ENCODE assay signal across 9 cellular contexts in the genomic region with DNA sequence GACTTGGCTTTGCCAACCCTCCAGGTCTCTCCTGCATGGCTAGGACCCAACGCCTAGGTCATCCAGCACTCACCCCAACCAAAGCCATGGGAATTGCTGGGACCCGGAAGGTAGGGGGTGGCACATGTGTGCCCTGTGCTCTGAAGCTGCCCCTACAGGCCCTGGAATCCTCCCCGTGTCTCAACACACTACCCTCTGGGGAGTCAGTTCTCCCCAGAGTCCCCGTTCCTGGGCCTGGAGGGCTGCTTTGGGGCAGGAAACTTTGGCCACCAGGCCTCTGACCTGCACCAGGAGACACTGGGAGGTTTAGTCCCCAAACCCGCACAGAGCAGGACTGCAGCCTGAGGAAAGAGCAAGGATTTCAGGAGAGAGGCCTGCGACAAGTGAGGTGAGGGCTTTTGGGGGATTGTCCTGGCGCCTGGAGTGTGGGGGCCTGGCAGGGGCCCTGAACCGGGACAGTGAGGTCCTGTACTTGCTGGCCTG. TPM values are rescaled to one million over a fixed set of nuclear protein-coding genes. Genes with fewer than 3 reads are reported as not detected.
DNase-seq lines count a peak whose midpoint lies in the region; ATAC-seq, FAIRE-seq and TF ChIP-seq lines count a peak whose summit lies in the region.
"Had no signal": no experiment of that assay in that cellular context is flagged by ENCODE, and none has a peak within 500 bp of the region (broad histone marks: within the 10 kb centered on the region; RNA-seq: fewer than 3 reads in every experiment).

No MANE protein-coding gene starts in this region.

- peaks cover 35% of the 10 kb centered on the region for H3K4me1 ChIP-seq in DOHH2 (ENCODE audit: control insufficient read depth, low read length)
- H3K4me1 ChIP-seq in endothelial cell of umbilical vein (ENCODE audit: control insufficient read depth, extremely low read depth, insufficient read depth, low read length), result peaks cover 17% of the 10 kb centered on the region

- no peaks in the 10 kb centered on the region for H3K36me3 ChIP-seq in DOHH2 (ENCODE audit: control insufficient read depth, low read length)
- no peaks in the 10 kb centered on the region for H3K36me3 ChIP-seq in endothelial cell of umbilical vein (ENCODE audit: control insufficient read depth in 2 of 2, extremely low read depth in 1 of 2, insufficient read depth in 2 of 2, low read length in 2 of 2)

- intact Hi-C loops in endothelial cell of umbilical vein (cut with micrococcal nuclease), result no loop called here

- POLR2A ChIA-PET in endothelial cell of umbilical vein (lab: Charles Lee), result no interaction called here

- H3K4me3 ChIP-seq in DOHH2 (ENCODE audit: low read length), result peak overlapping the region; percentile 71
- peak overlapping the region; percentile 73 for H3K4me3 ChIP-seq in NB4 (ENCODE audit: low read depth, low read length)
- no peak overlapping the region for H3K4me3 ChIP-seq in endothelial cell of umbilical vein (replicated peaks in 1 of 3; ENCODE audit: insufficient read depth in 1 of 3, low read depth in 1 of 3, low read length in 3 of 3)

- H3K9me1 ChIP-seq in endothelial cell of umbilical vein (replicated peaks; ENCODE audit: control insufficient read depth, extremely low read depth, insufficient read depth, low read length), result no peaks in the 10 kb centered on the region

- H3K9me3 Mint-ChIP-seq in osteocyte (ENCODE audit: unreplicated experiment) (no peaks in the 10 kb centered on the region), progenitor cell of endocrine pancreas (ENCODE audit: low read depth) (no peaks in the 10 kb centered on the region)

- TF ChIP-seq POLR2A in NB4 (IDR thresholded peaks at IDR 0.05; ENCODE audit: extremely low read depth, insufficient read length) (no peak), endothelial cell of umbilical vein (IDR thresholded peaks at IDR 0.05; ENCODE audit: low read depth, low read length) (no peak), H54 (IDR thresholded peaks at IDR 0.05; ENCODE audit: low read depth, low read length) (no peak)

- H2AFZ ChIP-seq in endothelial cell of umbilical vein (ENCODE audit: low read depth, low read length), result peak overlapping the region; percentile 25

- H3K27me3 ChIP-seq in DOHH2 (ENCODE audit: control insufficient read depth, low read length), result peaks cover 8% of the 10 kb centered on the region
- H3K27me3 ChIP-seq in endothelial cell of umbilical vein (ENCODE audit: control insufficient read depth in 2 of 2, insufficient read depth in 2 of 2, low read length in 2 of 2), result peaks cover 19 to 28% of the 10 kb centered on the region in 2 experiments

- H3K36me3 Mint-ChIP-seq in osteocyte (ENCODE audit: unreplicated experiment) (peaks cover 14% of the 10 kb centered on the region), progenitor cell of endocrine pancreas (ENCODE audit: insufficient read depth) (no peaks in the 10 kb centered on the region)

- H3F3A ChIP-seq in DOHH2 (ENCODE audit: control insufficient read depth, insufficient read depth), result peaks cover 15% of the 10 kb centered on the region

- H3K4me2 ChIP-seq in DOHH2 (ENCODE audit: low read length) (peak overlapping the region; percentile 74), endothelial cell of umbilical vein (ENCODE audit: insufficient read depth, low read length) (peak overlapping the region; percentile 3)

- dilution Hi-C loops in endothelial cell of umbilical vein (cut with MboI; ENCODE audit: extremely low pct_ligation_motif_present, low sequenced_read_pairs), result no loop called here

- H3K27ac ChIP-seq in DOHH2 (ENCODE audit: low read depth, low read length) (peak overlapping the region; percentile 69), endothelial cell of umbilical vein (ENCODE audit: insufficient read depth, low read depth, low read length) (no peak overlapping the region)

- no peak for FAIRE-seq in endothelial cell of umbilical vein (lab: Jason Lieb, UNC)
- FAIRE-seq in H54 (lab: Jason Lieb, UNC), result no peak

- DNase-seq in NB4 (ENCODE audit: low read depth), result peak; percentile 55
- no peak for DNase-seq in endothelial cell of umbilical vein (ENCODE audit: low read depth, low spot score)
- no peak for DNase-seq in osteocyte (ENCODE audit: extremely low spot score, unreplicated experiment)
- no peak for DNase-seq in H54 (ENCODE audit: insufficient read length, low spot score)
- DNase-seq in progenitor cell of endocrine pancreas (ENCODE audit: low spot score, unreplicated experiment), result no peak

- H3K4me3 Mint-ChIP-seq in osteocyte (ENCODE audit: unreplicated experiment) (peak overlapping the region; percentile 83), progenitor cell of endocrine pancreas (ENCODE audit: low read depth) (no peak overlapping the region)

- H4K20me1 ChIP-seq in DOHH2 (ENCODE audit: control insufficient read depth, insufficient read depth, low read depth, low read length) (no peaks in the 10 kb centered on the region), endothelial cell of umbilical vein (replicated peaks; ENCODE audit: control insufficient read depth, extremely low read depth, insufficient read depth, low read length) (no peaks in the 10 kb centered on the region)

- CTCF ChIA-PET in endothelial cell of umbilical vein (lab: Charles Lee), result no interaction called here

- BruUV-seq in endothelial cell of umbilical vein (replicated peaks; lab: Mats Ljungman, UMichigan), result no TSS peak

- H3K9ac ChIP-seq in endothelial cell of umbilical vein (replicated peaks; ENCODE audit: extremely low read depth, insufficient read depth, low read length), result no peak overlapping the region

- peak overlapping the region; percentile 77 for H3K27ac Mint-ChIP-seq in osteocyte (ENCODE audit: unreplicated experiment)
- no peak overlapping the region for H3K27ac Mint-ChIP-seq in progenitor cell of endocrine pancreas

- no peak for TF ChIP-seq CTCF in DOHH2 (IDR thresholded peaks at IDR 0.05; ENCODE audit: low read depth, low read length, poor library complexity, severe bottlenecking)
- no peak for TF ChIP-seq CTCF in NB4 (IDR thresholded peaks at IDR 0.05; ENCODE audit: low read depth, low read length)
- no peak for TF ChIP-seq CTCF in endothelial cell of umbilical vein (IDR thresholded peaks at IDR 0.05; ENCODE audit: extremely low read depth in 1 of 2, insufficient read depth in 1 of 2, low read depth in 1 of 2, low read length in 2 of 2)
- no peak for TF ChIP-seq CTCF in osteocyte (IDR thresholded peaks at IDR 0.05)
- TF ChIP-seq CTCF in progenitor cell of endocrine pancreas (IDR thresholded peaks at IDR 0.05; ENCODE audit: unreplicated experiment), result no peak

- H3K9me3 ChIP-seq in DOHH2 (ENCODE audit: control insufficient read depth, insufficient read depth, low read length), result no peaks in the 10 kb centered on the region
- H3K9me3 ChIP-seq in endothelial cell of umbilical vein (replicated peaks; ENCODE audit: control insufficient read depth, insufficient read depth, low read length), result no peaks in the 10 kb centered on the region

- H3K27me3 Mint-ChIP-seq in osteocyte (ENCODE audit: unreplicated experiment) (peaks cover 3% of the 10 kb centered on the region), progenitor cell of endocrine pancreas (peaks cover 64% of the 10 kb centered on the region)

- H3K4me1 Mint-ChIP-seq in osteocyte (ENCODE audit: unreplicated experiment) (peaks cover 56% of the 10 kb centered on the region), progenitor cell of endocrine pancreas (ENCODE audit: low read depth) (peaks cover 20% of the 10 kb centered on the region)

- H3K9me2 ChIP-seq in DOHH2 (replicated peaks; ENCODE audit: control insufficient read depth, low read length), result no peaks in the 10 kb centered on the region

- ATAC-seq in GM21576 (IDR thresholded peaks at IDR 0.05; ENCODE audit: unreplicated experiment) (no peak), GM21526 (IDR thresholded peaks at IDR 0.05; ENCODE audit: low FRiP score, unreplicated experiment) (no peak)

- H3K79me2 ChIP-seq in DOHH2 (ENCODE audit: control insufficient read depth, low read length) (peaks cover 5% of the 10 kb centered on the region), endothelial cell of umbilical vein (ENCODE audit: control insufficient read depth, insufficient read depth, low read length) (peaks cover 13% of the 10 kb centered on the region)

RNA-seq across cellular contexts. Expression of a gene that starts 0.5 kb away (rescaled TPM):
- total RNA-seq in endothelial cell of umbilical vein, result 4.0 and 11.5 TPM in 2 replicates
- polyA plus RNA-seq in endothelial cell of umbilical vein, result 24.6 and 34.1 TPM in 2 replicates
- 16.0 and 16.3 TPM in 2 replicates for polyA plus RNA-seq in endothelial cell of umbilical vein (2011; cell fraction: cytosol; rRNA removed)
- polyA plus RNA-seq in endothelial cell of umbilical vein (2011; cell fraction: nucleus; rRNA removed), result 3.6 and 5.7 TPM in 2 replicates
- polyA plus RNA-seq in endothelial cell of umbilical vein (2012), result 4.2 and 10.0 TPM in 2 replicates
- polyA minus RNA-seq in endothelial cell of umbilical vein, result 29.1 and 50.9 TPM in 2 replicates
- 128 TPM for polyA minus RNA-seq in endothelial cell of umbilical vein (2011; cell fraction: cytosol; rRNA and poly(A)+ RNA removed)
- polyA minus RNA-seq in endothelial cell of umbilical vein (2011; cell fraction: nucleus; rRNA and poly(A)+ RNA removed), result 0.72 and 3.4 TPM in 2 replicates
- total RNA-seq in osteocyte, result 352 and 355 TPM in 2 replicates
- total RNA-seq in progenitor cell of endocrine pancreas, result 2.3 TPM in 2 replicates

RNA-seq across cellular contexts. Expression of a gene that starts 5.7 kb away (rescaled TPM):
- total RNA-seq in endothelial cell of umbilical vein (219 and 263 TPM in 2 replicates), osteocyte (671 and 698 TPM in 2 replicates), progenitor cell of endocrine pancreas (33.2 and 33.5 TPM in 2 replicates)
- polyA plus RNA-seq in endothelial cell of umbilical vein, result 1,135 and 1,428 TPM in 2 replicates
- 681 and 696 TPM in 2 replicates for polyA plus RNA-seq in endothelial cell of umbilical vein (2011; cell fraction: cytosol; rRNA removed)
- 144 and 187 TPM in 2 replicates for polyA plus RNA-seq in endothelial cell of umbilical vein (2011; cell fraction: nucleus; rRNA removed)
- polyA plus RNA-seq in endothelial cell of umbilical vein (2012), result 576 and 617 TPM in 2 replicates
- polyA minus RNA-seq in endothelial cell of umbilical vein, result 371 and 437 TPM in 2 replicates
- 132 TPM for polyA minus RNA-seq in endothelial cell of umbilical vein (2011; cell fraction: cytosol; rRNA and poly(A)+ RNA removed)
- polyA minus RNA-seq in endothelial cell of umbilical vein (2011; cell fraction: nucleus; rRNA and poly(A)+ RNA removed), result 35.2 and 49.4 TPM in 2 replicates

RNA-seq across cellular contexts. Expression of a gene that starts 7.3 kb away (rescaled TPM):
- total RNA-seq in endothelial cell of umbilical vein (323 and 416 TPM in 2 replicates), osteocyte (1,725 and 1,814 TPM in 2 replicates), progenitor cell of endocrine pancreas (99.3 and 105 TPM in 2 replicates)
- polyA plus RNA-seq in endothelial cell of umbilical vein, result 950 and 1,150 TPM in 2 replicates
- 508 and 687 TPM in 2 replicates for polyA plus RNA-seq in endothelial cell of umbilical vein (2011; cell fraction: cytosol; rRNA removed)
- polyA plus RNA-seq in endothelial cell of umbilical vein (2011; cell fraction: nucleus; rRNA removed), result 108 and 156 TPM in 2 replicates
- 954 and 1,155 TPM in 2 replicates for polyA plus RNA-seq in endothelial cell of umbilical vein (2012)
- 307 and 358 TPM in 2 replicates for polyA minus RNA-seq in endothelial cell of umbilical vein
- 507 TPM for polyA minus RNA-seq in endothelial cell of umbilical vein (2011; cell fraction: cytosol; rRNA and poly(A)+ RNA removed)
- polyA minus RNA-seq in endothelial cell of umbilical vein (2011; cell fraction: nucleus; rRNA and poly(A)+ RNA removed), result 50.7 and 85.4 TPM in 2 replicates

RNA-seq across cellular contexts. Expression of a gene that starts 14.0 kb away (rescaled TPM):
- total RNA-seq in endothelial cell of umbilical vein, result not detected in 2 replicates
- polyA plus RNA-seq in endothelial cell of umbilical vein, result not detected in 2 replicates
- polyA plus RNA-seq in endothelial cell of umbilical vein (2011; cell fraction: cytosol; rRNA removed), result not detected in 2 replicates
- not detected in 2 replicates for polyA plus RNA-seq in endothelial cell of umbilical vein (2011; cell fraction: nucleus; rRNA removed)
- polyA plus RNA-seq in endothelial cell of umbilical vein (2012), result not detected in 2 replicates
- polyA minus RNA-seq in endothelial cell of umbilical vein, result not detected in 2 replicates
- not detected for polyA minus RNA-seq in endothelial cell of umbilical vein (2011; cell fraction: cytosol; rRNA and poly(A)+ RNA removed)
- not detected in 2 replicates for polyA minus RNA-seq in endothelial cell of umbilical vein (2011; cell fraction: nucleus; rRNA and poly(A)+ RNA removed)
- not detected in 2 replicates for total RNA-seq in osteocyte
- total RNA-seq in progenitor cell of endocrine pancreas, result not detected in 2 replicates
- total RNA-seq: subcutaneous adipose tissue had no signal

RNA-seq across cellular contexts. Expression of a gene that starts 24.4 kb away (rescaled TPM):
- total RNA-seq in endothelial cell of umbilical vein, result 42.4 and 48.1 TPM in 2 replicates
- polyA plus RNA-seq in endothelial cell of umbilical vein, result 31.6 and 37.9 TPM in 2 replicates
- polyA plus RNA-seq in endothelial cell of umbilical vein (2011; cell fraction: cytosol; rRNA removed), result 6.3 and 10.3 TPM in 2 replicates
- polyA plus RNA-seq in endothelial cell of umbilical vein (2011; cell fraction: nucleus; rRNA removed), result 302 and 379 TPM in 2 replicates
- polyA plus RNA-seq in endothelial cell of umbilical vein (2012), result 14.3 and 31.3 TPM in 2 replicates
- 12.9 and 13.3 TPM in 2 replicates for polyA minus RNA-seq in endothelial cell of umbilical vein
- polyA minus RNA-seq in endothelial cell of umbilical vein (2011; cell fraction: cytosol; rRNA and poly(A)+ RNA removed), result 0.61 TPM
- polyA minus RNA-seq in endothelial cell of umbilical vein (2011; cell fraction: nucleus; rRNA and poly(A)+ RNA removed), result 19.8 and 36.7 TPM in 2 replicates
- total RNA-seq in osteocyte, result 39.9 and 43.4 TPM in 2 replicates
- total RNA-seq in progenitor cell of endocrine pancreas, result 67.0 and 74.7 TPM in 2 replicates

Comparison
In these comparisons a context has a peak if more than half of its experiments do, and no peak if none do; other contexts are left out.
1. H3K4me3 ChIP-seq: peak in DOHH2 (single experiment) and NB4 (single experiment); none in endothelial cell of umbilical vein (0 of 3).
2. RNA of a gene that starts 0.5 kb away (total RNA-seq): 352 to 355 TPM in osteocyte; 4.0 to 11.5 TPM in endothelial cell of umbilical vein and 2.3 TPM in progenitor cell of endocrine pancreas; every median in the first group is over 10 times any median in the second.